ENCODE assay signal across 20 cellular contexts in the genomic region with DNA sequence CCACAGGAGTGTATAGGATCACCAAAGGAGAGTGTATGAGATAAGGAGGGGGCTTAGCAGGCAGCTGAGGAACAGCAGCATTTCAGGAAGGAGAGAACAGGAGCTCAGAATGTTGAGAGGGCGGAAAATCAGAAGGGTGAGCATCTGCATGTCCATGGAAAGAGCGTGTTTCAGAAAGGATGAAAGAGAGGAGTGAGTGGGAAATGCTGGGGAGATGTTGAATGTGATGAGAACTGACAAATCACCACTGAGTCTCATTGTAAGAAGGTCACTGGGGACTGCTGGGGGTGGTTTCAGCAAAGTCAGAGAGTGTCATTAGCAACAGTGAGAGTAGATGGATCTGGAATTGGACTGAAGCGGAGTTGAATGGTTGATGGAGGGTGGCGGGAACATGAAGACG.
"Had no signal": no experiment of that assay in that cellular context is flagged by ENCODE, and none has a peak within 500 bp of the region (broad histone marks: within the 10 kb centered on the region; RNA-seq: fewer than 3 reads in every experiment).

No MANE protein-coding gene starts in this region.

- H3K4me3 Mint-ChIP-seq: brain, endodermal cell had no signal

- ATAC-seq: psoas muscle, right cardiac atrium had no signal

- H3K27ac Mint-ChIP-seq: endodermal cell had no signal

- H3K9me3 Mint-ChIP-seq: endodermal cell had no signal

- H3K36me3 Mint-ChIP-seq: brain had no signal

- DNase-seq: activated CD4-positive, alpha-beta T cell treated with anti-CD3 and anti-CD28 coated beads, Interleukin-2, amount 50 U/mL, for 1 hour; activated CD4-positive, CD25-positive, alpha-beta regulatory T cell treated with anti-CD3 and anti-CD28 coated beads, Interleukin-2, amount 50 U/mL, for 72 hours; activated CD8-positive, alpha-beta memory T cell treated with anti-CD3 and anti-CD28 coated beads for 24 hours; activated CD8-positive, alpha-beta memory T cell treated with anti-CD3 and anti-CD28 coated beads, Interleukin-2, amount 50 U/mL, for 48 hours; activated gamma-delta T cell; activated T-cell treated with anti-CD3 and anti-CD28 coated beads, Interleukin-2, amount 50 U/mL, for 48 hours; anterior cingulate cortex; central memory CD4-positive, alpha-beta T cell; endodermal cell; hypothalamus; ovary; psoas muscle; right cardiac atrium; stimulated activated CD4-positive, alpha-beta T cell treated with anti-CD3 and anti-CD28 coated beads, Interleukin-2, amount 100 ng/mL, for 24 hours; stomach; T1000; testis; upper lobe of left lung had no signal

- H3K27ac ChIP-seq: foreskin keratinocyte, ovary, psoas muscle, stomach, testis, upper lobe of left lung had no signal
